Comparison of ENCODE assay signal across 1 cellular context in genomic region chr20:53585910-53586309, GRCh38.
A peak's percentile ranks its signal among the peaks of the same experiment; 100 is the strongest.
TF ChIP-seq lines count a peak whose summit lies in the region.

No MANE protein-coding gene starts in this region.

TF ChIP-seq in K562, 482 proteins besides CTCF, POLR2A, EP300 and RAD21:
- peak in 1 of 3 experiments; percentile 85; a peak in 2 of 6 replicates for TF ChIP-seq ZBTB11 (CRISPR knock-in tag; IDR thresholded peaks at IDR 0.05)
TF ChIP-seq in K562: peak in this region for 1; not testable (repeated sequence) for 481.
